Comparison of ENCODE assay signal across 21 cellular contexts in the genomic region with DNA sequence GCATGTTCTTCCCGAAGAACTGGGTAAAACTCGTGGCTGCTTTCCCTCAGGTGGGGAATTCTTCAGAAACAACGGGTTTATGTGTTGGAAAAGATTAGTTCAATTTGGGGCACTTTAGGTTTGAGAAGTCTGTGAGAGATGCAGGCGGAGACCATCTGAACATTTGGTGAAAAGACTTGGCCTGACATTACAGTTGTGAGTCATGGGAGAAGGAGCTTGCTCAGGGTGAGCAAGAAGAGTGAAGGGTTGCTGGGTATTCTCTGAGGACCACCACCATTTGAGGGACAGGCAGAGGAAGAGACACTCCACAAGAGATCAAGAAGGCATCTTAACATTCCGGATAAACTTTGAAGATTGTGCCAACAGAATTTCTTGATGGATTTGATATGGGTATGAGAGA.
DNase-seq lines count a peak whose midpoint lies in the region; ATAC-seq, FAIRE-seq and TF ChIP-seq lines count a peak whose summit lies in the region.
"Had no signal": no experiment of that assay in that cellular context is flagged by ENCODE, and none has a peak within 500 bp of the region (broad histone marks: within the 10 kb centered on the region; RNA-seq: fewer than 3 reads in every experiment).

No MANE protein-coding gene starts in this region.

- no peak for FAIRE-seq in GM12878 (lab: Jason Lieb, UNC)
- FAIRE-seq: A204.1 had no signal

- no peaks in the 10 kb centered on the region for H3K9me3 ChIP-seq in WERI-Rb-1 (ENCODE audit: severe bottlenecking)
- no peaks in the 10 kb centered on the region for H3K9me3 ChIP-seq in GM12878 (replicated peaks; ENCODE audit: control insufficient read depth, insufficient read depth, low read length)
- H3K9me3 ChIP-seq: BE2C had no signal

- TF ChIP-seq CTCF in WERI-Rb-1 (IDR thresholded peaks at IDR 0.05; ENCODE audit: low read depth, low read length) (no peak), GM12878 (IDR thresholded peaks at IDR 0.05 in 2 of 3, conservative IDR thresholded peaks at IDR 0.05 in 1 of 3; ENCODE audit: control insufficient read depth in 2 of 3, extremely low read depth in 1 of 3, insufficient read depth in 1 of 3, low read depth in 3 of 3, low read length in 3 of 3) (no peak)

- H3K27me3 ChIP-seq in WERI-Rb-1 (ENCODE audit: insufficient read depth, low read depth, severe bottlenecking) = no peaks in the 10 kb centered on the region
- H3K27me3 ChIP-seq in GM12878 (replicated peaks in 1 of 2; ENCODE audit: control insufficient read depth in 2 of 2, insufficient read depth in 2 of 2, low read length in 1 of 2) = no peaks in the 10 kb centered on the region
- H3K27me3 ChIP-seq: BE2C had no signal

- POLR2A ChIA-PET in GM12878 (lab: Charles Lee) = no interaction called here

- no peak overlapping the region for H3K9ac ChIP-seq in GM12878 (ENCODE audit: control insufficient read depth, insufficient read depth, low read length)

- H3K4me3 ChIP-seq in WERI-Rb-1 (ENCODE audit: low read depth, low read length) (no peak overlapping the region), GM12878 (no peak overlapping the region)

- WGBS in GM12878 (ENCODE audit: insufficient coverage, insufficient replicate concordance, low lambda C conversion rate, missing lambda C conversion rate) = 98% methylated on average over 5 of the region's 5 CpGs

- no peaks in the 10 kb centered on the region for H4K20me1 ChIP-seq in GM12878 (ENCODE audit: control insufficient read depth, insufficient read depth)

- no peak for TF ChIP-seq EP300 in GM12878 (IDR thresholded peaks at IDR 0.05; ENCODE audit: borderline replicate concordance in 1 of 2, control insufficient read depth in 1 of 2, low read depth in 2 of 2, low read length in 2 of 2)

- RAD21 ChIA-PET in GM12878 (lab: Charles Lee; ENCODE audit: unreplicated experiment) = no interaction called here

- DNase-seq in left ventricle myocardium superior (no peak), Right ventricle myocardium inferior (ENCODE audit: missing footprints) (no peak), WERI-Rb-1 (no peak), GM12878 (ENCODE audit: low read depth, low spot score) (no peak), NCI-H510A treated with DMSO at 0.1 percent for 48 hours (lab: John Stamatoyannopoulos, UW) (no peak), DMS53 (lab: John Stamatoyannopoulos, UW) (no peak)
- DNase-seq: ACHN; BE2C; C1 segment of cervical spinal cord; CD4-positive, CD25-positive, alpha-beta regulatory T cell; CD8-positive, alpha-beta memory T cell; COR-L47; DMS79; GDM1; GOT3; H7; HFFc6; IMR-90 had no signal

- no peak for TF ChIP-seq RAD21 in GM12878 (IDR thresholded peaks at IDR 0.05; ENCODE audit: insufficient read depth, low read depth, low read length)

- intact Hi-C loops in left ventricle myocardium superior (cut with micrococcal nuclease) (no loop called here), Right ventricle myocardium inferior (cut with DNase I) (no loop called here), GM12878 (cut with micrococcal nuclease; ENCODE audit: unreplicated experiment) (no loop called here)

- H3K27ac ChIP-seq in WERI-Rb-1 (peak overlapping the region; percentile 63), GM12878 (ENCODE audit: control insufficient read depth, insufficient read depth) (no peak overlapping the region)
- H3K27ac ChIP-seq: HL-60 had no signal

- no peak overlapping the region for H2AFZ ChIP-seq in GM12878 (ENCODE audit: control insufficient read depth, low read depth, low read length)

- H3K36me3 ChIP-seq in WERI-Rb-1 (peaks cover 41% of the 10 kb centered on the region), GM12878 (ENCODE audit: control insufficient read depth in 2 of 2, insufficient read depth in 2 of 2, low read length in 1 of 2) (peaks cover 2 to 7% of the 10 kb centered on the region in 2 experiments; a peak in 3 of 4 replicates)

- H3K79me2 ChIP-seq in GM12878 (ENCODE audit: control insufficient read depth, insufficient read depth, low read length) = no peaks in the 10 kb centered on the region

- H3K4me2 ChIP-seq in GM12878 (ENCODE audit: control insufficient read depth, insufficient read depth) = no peak overlapping the region

- H3K4me1 ChIP-seq in GM12878 (ENCODE audit: control insufficient read depth, insufficient read depth, low read length) = no peaks in the 10 kb centered on the region
- H3K4me1 ChIP-seq: BE2C had no signal

- in situ Hi-C loops in GM12878 (cut with MboI) = no loop called here

- ATAC-seq in left ventricle myocardium superior (peak; percentile 58), Right ventricle myocardium inferior (no peak), GM12878 (no peak)
- ATAC-seq: HCT116 had no signal

- CTCF ChIA-PET in GM12878 (lab: Yijun Ruan, JAX) = interaction anchor here (1.5 kb wide), 1 partner anchor 45 kb away, joined by 3 read pairs; no protein-coding TSS in a partner anchor

- TSS peak; percentile 10 for BruUV-seq in GM12878 (replicated peaks; lab: Mats Ljungman, UMichigan)

- SMC1A ChIA-PET in GM12878 (lab: Charles Lee; ENCODE audit: uncharacterized antibody, unreplicated experiment) = interaction anchor here (1.2 kb wide), 1 partner anchor 13 kb away, joined by 4 read pairs; no protein-coding TSS in a partner anchor

- no peak for TF ChIP-seq POLR2A in GM12878 (IDR thresholded peaks at IDR 0.05; ENCODE audit: low read depth, low read length)

TF ChIP-seq in GM12878, 131 proteins besides CTCF, POLR2A, EP300 and RAD21:
- TF ChIP-seq, protein P1, sequence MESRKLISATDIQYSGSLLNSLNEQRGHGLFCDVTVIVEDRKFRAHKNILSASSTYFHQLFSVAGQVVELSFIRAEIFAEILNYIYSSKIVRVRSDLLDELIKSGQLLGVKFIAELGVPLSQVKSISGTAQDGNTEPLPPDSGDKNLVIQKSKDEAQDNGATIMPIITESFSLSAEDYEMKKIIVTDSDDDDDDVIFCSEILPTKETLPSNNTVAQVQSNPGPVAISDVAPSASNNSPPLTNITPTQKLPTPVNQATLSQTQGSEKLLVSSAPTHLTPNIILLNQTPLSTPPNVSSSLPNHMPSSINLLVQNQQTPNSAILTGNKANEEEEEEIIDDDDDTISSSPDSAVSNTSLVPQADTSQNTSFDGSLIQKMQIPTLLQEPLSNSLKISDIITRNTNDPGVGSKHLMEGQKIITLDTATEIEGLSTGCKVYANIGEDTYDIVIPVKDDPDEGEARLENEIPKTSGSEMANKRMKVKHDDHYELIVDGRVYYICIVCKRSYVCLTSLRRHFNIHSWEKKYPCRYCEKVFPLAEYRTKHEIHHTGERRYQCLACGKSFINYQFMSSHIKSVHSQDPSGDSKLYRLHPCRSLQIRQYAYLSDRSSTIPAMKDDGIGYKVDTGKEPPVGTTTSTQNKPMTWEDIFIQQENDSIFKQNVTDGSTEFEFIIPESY (IDR thresholded peaks at IDR 0.05) = no peak
